19 cellular contexts compared by ENCODE assay signal in the genomic region with DNA sequence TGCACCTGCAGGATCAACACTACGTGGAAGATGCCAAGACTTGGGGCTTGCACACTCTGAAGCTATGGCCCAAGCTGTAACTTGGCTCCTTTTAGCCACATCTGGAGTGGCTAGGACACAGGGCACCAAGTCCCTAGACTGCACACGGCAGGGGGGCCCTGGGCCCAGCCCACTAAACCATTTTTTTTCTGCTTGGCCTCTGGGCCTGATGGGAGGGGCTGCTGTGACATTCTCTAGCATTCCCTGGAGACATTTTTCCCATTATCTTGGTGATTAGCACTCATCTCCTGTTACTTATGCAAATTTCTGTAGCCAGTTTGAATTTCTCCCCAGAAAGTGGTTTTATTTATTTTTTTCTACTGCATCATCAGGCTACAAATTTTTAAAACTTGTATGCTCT.
"Had no signal": no experiment of that assay in that cellular context is flagged by ENCODE, and none has a peak within 500 bp of the region (broad histone marks: within the 10 kb centered on the region; RNA-seq: fewer than 3 reads in every experiment).

No MANE protein-coding gene starts in this region.

- H3K4me1 Mint-ChIP-seq: naive thymus-derived CD4-positive, alpha-beta T cell; nephron progenitor cell; stimulated activated memory B cell treated with anti-CD40 and anti-IgM and Interleukin-4, amounts not matched to agents 10 μg/mL and 1 μg/mL and 100 μg/mL, for 72 hours had no signal

- H3K4me1 ChIP-seq: esophagus squamous epithelium, gastroesophageal sphincter, psoas muscle, right lobe of liver, tibial artery, upper lobe of left lung, uterus had no signal

- H3K4me3 Mint-ChIP-seq: dendritic cell treated with granulocyte-macrophage colony-stimulating factor and Interleukin-4, amounts not matched to agents 40 ng/mL and 50 ng/mL, for 4 days; effector memory CD8-positive, alpha-beta T cell; naive thymus-derived CD4-positive, alpha-beta T cell; nephron progenitor cell; stimulated activated memory B cell treated with anti-CD40 and anti-IgM and Interleukin-4, amounts not matched to agents 10 μg/mL and 1 μg/mL and 100 μg/mL, for 72 hours; stimulated activated naive CD8-positive, alpha-beta T cell treated with anti-CD3 and anti-CD28 coated beads, Interleukin-15, Interleukin-2, amounts not matched to agents 100 ng/mL and 50 ng/mL, for 24 hours had no signal

- ATAC-seq: effector memory CD8-positive, alpha-beta T cell; gastroesophageal sphincter; naive thymus-derived CD4-positive, alpha-beta T cell; psoas muscle; right lobe of liver; stimulated activated memory B cell treated with anti-CD40 and anti-IgM and Interleukin-4, amounts not matched to agents 10 μg/mL and 1 μg/mL and 100 μg/mL, for 72 hours had no signal

- H3K4me3 ChIP-seq: esophagus squamous epithelium, gastroesophageal sphincter, psoas muscle, right lobe of liver, tibial artery, upper lobe of left lung, uterus had no signal

- DNase-seq: effector memory CD8-positive, alpha-beta T cell; esophagus squamous epithelium; foreskin fibroblast; glutamatergic neuron; kidney glomerular epithelial cell; naive thymus-derived CD4-positive, alpha-beta T cell; nephron progenitor cell; psoas muscle; retina; right lobe of liver; stimulated activated CD4-positive, alpha-beta T cell treated with anti-CD3 and anti-CD28 coated beads, Interleukin-4, amount 100 ng/mL, for 24 hours; tibial artery; uterus had no signal

- H3K9me3 ChIP-seq: esophagus squamous epithelium, gastroesophageal sphincter, neutrophil, psoas muscle, right lobe of liver, tibial artery, upper lobe of left lung, uterus had no signal

- H3K36me3 ChIP-seq: esophagus squamous epithelium, gastroesophageal sphincter, neutrophil, right lobe of liver, tibial artery, upper lobe of left lung, uterus had no signal

- H3K27me3 ChIP-seq: esophagus squamous epithelium, gastroesophageal sphincter, neutrophil, right lobe of liver, tibial artery, upper lobe of left lung, uterus had no signal

- H3K27ac ChIP-seq: esophagus squamous epithelium, gastroesophageal sphincter, neutrophil, psoas muscle, right lobe of liver, tibial artery, upper lobe of left lung, uterus had no signal

- H3K27ac Mint-ChIP-seq: dendritic cell treated with granulocyte-macrophage colony-stimulating factor and Interleukin-4, amounts not matched to agents 40 ng/mL and 50 ng/mL, for 4 days; effector memory CD8-positive, alpha-beta T cell; naive thymus-derived CD4-positive, alpha-beta T cell; nephron progenitor cell; stimulated activated memory B cell treated with anti-CD40 and anti-IgM and Interleukin-4, amounts not matched to agents 10 μg/mL and 1 μg/mL and 100 μg/mL, for 72 hours; stimulated activated naive CD8-positive, alpha-beta T cell treated with anti-CD3 and anti-CD28 coated beads, Interleukin-15, Interleukin-2, amounts not matched to agents 100 ng/mL and 50 ng/mL, for 24 hours had no signal

- H3K27me3 Mint-ChIP-seq: dendritic cell treated with granulocyte-macrophage colony-stimulating factor and Interleukin-4, amounts not matched to agents 40 ng/mL and 50 ng/mL, for 4 days; effector memory CD8-positive, alpha-beta T cell; naive thymus-derived CD4-positive, alpha-beta T cell; stimulated activated memory B cell treated with anti-CD40 and anti-IgM and Interleukin-4, amounts not matched to agents 10 μg/mL and 1 μg/mL and 100 μg/mL, for 72 hours; stimulated activated naive CD8-positive, alpha-beta T cell treated with anti-CD3 and anti-CD28 coated beads, Interleukin-15, Interleukin-2, amounts not matched to agents 100 ng/mL and 50 ng/mL, for 24 hours had no signal

- H3K9me3 Mint-ChIP-seq: nephron progenitor cell; stimulated activated memory B cell treated with anti-CD40 and anti-IgM and Interleukin-4, amounts not matched to agents 10 μg/mL and 1 μg/mL and 100 μg/mL, for 72 hours had no signal

- H3K36me3 Mint-ChIP-seq: naive thymus-derived CD4-positive, alpha-beta T cell; stimulated activated memory B cell treated with anti-CD40 and anti-IgM and Interleukin-4, amounts not matched to agents 10 μg/mL and 1 μg/mL and 100 μg/mL, for 72 hours had no signal
